Comparison of ENCODE assay signal across 19 cellular contexts in the genomic region with DNA sequence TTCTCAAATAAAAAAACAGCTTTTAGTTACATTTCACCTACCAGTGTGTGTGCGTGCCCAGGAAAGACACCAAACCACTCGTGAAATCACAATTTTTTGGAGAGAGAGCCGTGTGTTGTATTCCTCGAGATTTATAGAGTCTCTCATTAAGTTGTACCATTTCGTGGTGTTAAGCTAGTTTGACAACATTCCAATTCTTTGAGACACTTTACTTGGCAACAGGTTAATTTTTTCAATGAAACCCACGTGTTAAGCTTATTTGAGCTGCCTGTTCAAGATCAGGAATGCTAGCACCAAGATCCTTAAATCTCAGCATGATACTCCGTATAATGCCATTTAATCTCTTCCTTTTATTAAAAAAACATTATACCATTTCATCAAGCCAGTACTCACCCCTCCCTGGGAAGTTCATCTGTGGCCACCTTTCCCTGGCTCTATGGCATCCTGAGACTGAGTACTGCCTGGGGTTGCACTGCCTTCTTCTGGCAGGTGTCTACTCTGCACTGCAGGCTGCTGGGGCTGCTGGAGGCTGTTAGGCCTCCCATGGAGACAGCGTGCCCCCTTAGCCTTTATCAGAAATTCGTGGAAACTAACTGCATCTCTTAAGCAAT.
DNase-seq lines count a peak whose midpoint lies in the region; ATAC-seq and TF ChIP-seq lines count a peak whose summit lies in the region.
"Had no signal": no experiment of that assay in that cellular context is flagged by ENCODE, and none has a peak within 500 bp of the region (broad histone marks: within the 10 kb centered on the region; RNA-seq: fewer than 3 reads in every experiment).

No MANE protein-coding gene starts in this region.

- H3K4me3 Mint-ChIP-seq in GM23338: no peak overlapping the region
- H3K4me3 Mint-ChIP-seq: activated CD4-positive, alpha-beta memory T cell treated with anti-CD3 and anti-CD28 coated beads, Interleukin-2, amount 10 ng/mL, durations not matched to agents 7 days and 5 days; activated naive CD8-positive, alpha-beta T cell treated with anti-CD3 and anti-CD28 coated beads for 36 hours had no signal

- peaks cover under 1% of the 10 kb centered on the region; the same call in 1 of the 2 replicates for H3K4me1 ChIP-seq in GM23338 (ENCODE audit: insufficient read depth)

- no peak overlapping the region for H2AFZ ChIP-seq in GM23338

- ATAC-seq in GM23338: peak; percentile 83
- no peak for ATAC-seq in HG02884 (IDR thresholded peaks at IDR 0.05; ENCODE audit: unreplicated experiment)
- ATAC-seq in HG03139 (IDR thresholded peaks at IDR 0.05; ENCODE audit: unreplicated experiment): no peak
- ATAC-seq: heart right ventricle, mucosa of descending colon had no signal

- no peaks in the 10 kb centered on the region for H3K9me2 ChIP-seq in GM23338 (ENCODE audit: insufficient read depth)

- no peaks in the 10 kb centered on the region for H3K9me3 Mint-ChIP-seq in GM23338
- H3K9me3 Mint-ChIP-seq: activated CD4-positive, alpha-beta memory T cell treated with anti-CD3 and anti-CD28 coated beads, Interleukin-2, amount 10 ng/mL, durations not matched to agents 7 days and 5 days; activated naive CD8-positive, alpha-beta T cell treated with anti-CD3 and anti-CD28 coated beads for 36 hours had no signal

- no peak overlapping the region for H3K4me2 ChIP-seq in GM23338

- DNase-seq in AG04450 (ENCODE audit: low read depth, low spot score) (no peak), GM23338 (ENCODE audit: low spot score) (no peak), brain microvascular endothelial cell (no peak), kidney tubule cell (ENCODE audit: low spot score) (peak; percentile 38), C1 segment of cervical spinal cord (lab: John Stamatoyannopoulos, UW) (no peak), foreskin melanocyte (no peak)
- DNase-seq: activated CD4-positive, alpha-beta memory T cell treated with anti-CD3 and anti-CD28 coated beads, Interleukin-2, amount 10 ng/mL, durations not matched to agents 7 days and 5 days; activated naive CD8-positive, alpha-beta T cell treated with anti-CD3 and anti-CD28 coated beads for 36 hours; DMS 273 treated with DMSO at 0.1 percent for 48 hours; heart right ventricle; mucosa of descending colon; NCI-H82; occipital lobe; RPMI8226; stimulated activated CD4-positive, alpha-beta T cell treated with anti-CD3 and anti-CD28 coated beads, Interleukin-4, amount 100 ng/mL, for 24 hours had no signal

- H3K27ac Mint-ChIP-seq in GM23338: no peak overlapping the region
- H3K27ac Mint-ChIP-seq: activated CD4-positive, alpha-beta memory T cell treated with anti-CD3 and anti-CD28 coated beads, Interleukin-2, amount 10 ng/mL, durations not matched to agents 7 days and 5 days; activated naive CD8-positive, alpha-beta T cell treated with anti-CD3 and anti-CD28 coated beads for 36 hours had no signal

- H3K27me3 Mint-ChIP-seq in GM23338 (ENCODE audit: insufficient read depth, low read depth, poor library complexity): no peaks in the 10 kb centered on the region
- H3K27me3 Mint-ChIP-seq: activated CD4-positive, alpha-beta memory T cell treated with anti-CD3 and anti-CD28 coated beads, Interleukin-2, amount 10 ng/mL, durations not matched to agents 7 days and 5 days; activated naive CD8-positive, alpha-beta T cell treated with anti-CD3 and anti-CD28 coated beads for 36 hours had no signal

- no peaks in the 10 kb centered on the region for H4K20me1 ChIP-seq in GM23338 (replicated peaks; ENCODE audit: insufficient read depth)

- H3K27me3 ChIP-seq in AG04450 (ENCODE audit: control insufficient read depth, insufficient read depth, low read length): no peaks in the 10 kb centered on the region
- H3K27me3 ChIP-seq in GM23338 (ENCODE audit: insufficient read depth): no peaks in the 10 kb centered on the region
- no peaks in the 10 kb centered on the region for H3K27me3 ChIP-seq in brain microvascular endothelial cell (replicated peaks)
- H3K27me3 ChIP-seq: heart right ventricle had no signal

- H3K4me3 ChIP-seq in AG04450 (ENCODE audit: low read depth, low read length) (no peak overlapping the region), GM23338 (no peak overlapping the region), brain microvascular endothelial cell (ENCODE audit: low read depth, low read length) (no peak overlapping the region)
- H3K4me3 ChIP-seq: heart right ventricle, mucosa of descending colon, skin epidermis had no signal

- POLR2A ChIA-PET in AG04450 (lab: Yijun Ruan, JAX): no interaction called here

- TF ChIP-seq CTCF in AG04450 (IDR thresholded peaks at IDR 0.05; ENCODE audit: low read depth, low read length): peak; percentile 17; the same call in 1 of the 2 replicates
- TF ChIP-seq CTCF in GM23338 (conservative IDR thresholded peaks at IDR 0.05; ENCODE audit: low read depth in 2 of 2): peak; percentile 41 to 67
- peak; percentile 33 for TF ChIP-seq CTCF in brain microvascular endothelial cell (IDR thresholded peaks at IDR 0.05; ENCODE audit: low read depth, low read length, missing control alignments)

- in situ Hi-C loops in brain microvascular endothelial cell (cut with HindIII; ENCODE audit: low pct_ligation_motif_present, low sequenced_read_pairs): no loop called here

- H3F3A ChIP-seq in GM23338 (replicated peaks; ENCODE audit: low read depth): no peaks in the 10 kb centered on the region

- H3K27ac ChIP-seq in AG04450 (ENCODE audit: low read depth, low read length): no peak overlapping the region
- no peak overlapping the region for H3K27ac ChIP-seq in GM23338 (ENCODE audit: low read depth)
- no peak overlapping the region for H3K27ac ChIP-seq in brain microvascular endothelial cell
- H3K27ac ChIP-seq: heart right ventricle, skin epidermis, VCaP had no signal

- H3K36me3 Mint-ChIP-seq in GM23338 (ENCODE audit: low read depth): peaks cover 16% of the 10 kb centered on the region; the same call in 2 of the 3 replicates

- no peaks in the 10 kb centered on the region for H3K9me3 ChIP-seq in AG04450 (ENCODE audit: control insufficient read depth, insufficient read depth, low read length)
- H3K9me3 ChIP-seq: heart right ventricle, mucosa of descending colon had no signal

- peaks cover 22% of the 10 kb centered on the region for H3K4me1 Mint-ChIP-seq in GM23338
- H3K4me1 Mint-ChIP-seq: activated CD4-positive, alpha-beta memory T cell treated with anti-CD3 and anti-CD28 coated beads, Interleukin-2, amount 10 ng/mL, durations not matched to agents 7 days and 5 days; activated naive CD8-positive, alpha-beta T cell treated with anti-CD3 and anti-CD28 coated beads for 36 hours had no signal

- CTCF ChIA-PET in AG04450 (lab: Charles Lee): interaction anchor here (0.6 to 0.7 kb wide), 2 partner anchors 8 to 907 kb away, joined by 3 read pairs; no protein-coding TSS in a partner anchor

- H3K79me2 ChIP-seq in GM23338 (replicated peaks; ENCODE audit: insufficient read depth): no peaks in the 10 kb centered on the region

- no peaks in the 10 kb centered on the region for H3K36me3 ChIP-seq in GM23338 (ENCODE audit: insufficient read depth)
- no peaks in the 10 kb centered on the region for H3K36me3 ChIP-seq in brain microvascular endothelial cell (replicated peaks)

TF ChIP-seq in GM23338, 12 proteins besides CTCF, POLR2A, EP300 and RAD21 (continues in another document):
- TF ChIP-seq ZNF114 (CRISPR knock-in tag; IDR thresholded peaks at IDR 0.05) (no peak), ZNF331 (CRISPR knock-in tag; IDR thresholded peaks at IDR 0.05; ENCODE audit: low read depth) (no peak), NANOG (IDR thresholded peaks at IDR 0.05; ENCODE audit: borderline replicate concordance) (no peak), STAT1 (IDR thresholded peaks at IDR 0.05; ENCODE audit: unreplicated experiment) (no peak)
- TF ChIP-seq, protein P1, sequence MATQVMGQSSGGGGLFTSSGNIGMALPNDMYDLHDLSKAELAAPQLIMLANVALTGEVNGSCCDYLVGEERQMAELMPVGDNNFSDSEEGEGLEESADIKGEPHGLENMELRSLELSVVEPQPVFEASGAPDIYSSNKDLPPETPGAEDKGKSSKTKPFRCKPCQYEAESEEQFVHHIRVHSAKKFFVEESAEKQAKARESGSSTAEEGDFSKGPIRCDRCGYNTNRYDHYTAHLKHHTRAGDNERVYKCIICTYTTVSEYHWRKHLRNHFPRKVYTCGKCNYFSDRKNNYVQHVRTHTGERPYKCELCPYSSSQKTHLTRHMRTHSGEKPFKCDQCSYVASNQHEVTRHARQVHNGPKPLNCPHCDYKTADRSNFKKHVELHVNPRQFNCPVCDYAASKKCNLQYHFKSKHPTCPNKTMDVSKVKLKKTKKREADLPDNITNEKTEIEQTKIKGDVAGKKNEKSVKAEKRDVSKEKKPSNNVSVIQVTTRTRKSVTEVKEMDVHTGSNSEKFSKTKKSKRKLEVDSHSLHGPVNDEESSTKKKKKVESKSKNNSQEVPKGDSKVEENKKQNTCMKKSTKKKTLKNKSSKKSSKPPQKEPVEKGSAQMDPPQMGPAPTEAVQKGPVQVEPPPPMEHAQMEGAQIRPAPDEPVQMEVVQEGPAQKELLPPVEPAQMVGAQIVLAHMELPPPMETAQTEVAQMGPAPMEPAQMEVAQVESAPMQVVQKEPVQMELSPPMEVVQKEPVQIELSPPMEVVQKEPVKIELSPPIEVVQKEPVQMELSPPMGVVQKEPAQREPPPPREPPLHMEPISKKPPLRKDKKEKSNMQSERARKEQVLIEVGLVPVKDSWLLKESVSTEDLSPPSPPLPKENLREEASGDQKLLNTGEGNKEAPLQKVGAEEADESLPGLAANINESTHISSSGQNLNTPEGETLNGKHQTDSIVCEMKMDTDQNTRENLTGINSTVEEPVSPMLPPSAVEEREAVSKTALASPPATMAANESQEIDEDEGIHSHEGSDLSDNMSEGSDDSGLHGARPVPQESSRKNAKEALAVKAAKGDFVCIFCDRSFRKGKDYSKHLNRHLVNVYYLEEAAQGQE (IDR thresholded peaks at IDR 0.05; ENCODE audit: unreplicated experiment): no peak
- TF ChIP-seq, protein P2, sequence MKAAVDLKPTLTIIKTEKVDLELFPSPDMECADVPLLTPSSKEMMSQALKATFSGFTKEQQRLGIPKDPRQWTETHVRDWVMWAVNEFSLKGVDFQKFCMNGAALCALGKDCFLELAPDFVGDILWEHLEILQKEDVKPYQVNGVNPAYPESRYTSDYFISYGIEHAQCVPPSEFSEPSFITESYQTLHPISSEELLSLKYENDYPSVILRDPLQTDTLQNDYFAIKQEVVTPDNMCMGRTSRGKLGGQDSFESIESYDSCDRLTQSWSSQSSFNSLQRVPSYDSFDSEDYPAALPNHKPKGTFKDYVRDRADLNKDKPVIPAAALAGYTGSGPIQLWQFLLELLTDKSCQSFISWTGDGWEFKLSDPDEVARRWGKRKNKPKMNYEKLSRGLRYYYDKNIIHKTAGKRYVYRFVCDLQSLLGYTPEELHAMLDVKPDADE (IDR thresholded peaks at IDR 0.05): no peak
